In the genomic region with DNA sequence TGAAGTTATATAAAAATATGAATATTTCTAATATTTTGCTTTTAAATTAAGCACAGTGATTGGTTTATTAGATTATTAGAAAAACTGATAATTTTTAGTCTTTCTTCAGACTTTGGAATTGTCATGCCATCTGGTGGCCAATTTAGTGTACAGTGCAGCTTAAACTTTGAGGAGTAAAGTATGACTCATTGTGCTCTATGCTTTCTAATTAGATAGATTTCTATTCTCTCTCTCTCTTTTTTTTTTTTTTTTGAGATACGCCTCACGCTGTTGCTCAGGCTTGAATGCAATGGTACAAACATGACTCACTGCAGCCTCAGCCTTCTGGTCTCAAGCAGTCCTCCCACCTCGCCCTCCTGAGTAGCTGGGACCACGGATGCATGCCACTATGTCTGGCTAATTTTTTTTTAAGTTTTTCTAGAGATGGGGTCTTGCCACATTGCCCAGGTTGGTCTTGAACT, we compare ENCODE assay signal across 8 cellular contexts. TPM values are rescaled to one million over a fixed set of nuclear protein-coding genes. Genes with fewer than 3 reads are reported as not detected.
DNase-seq lines count a peak whose midpoint lies in the region; ATAC-seq and TF ChIP-seq lines count a peak whose summit lies in the region.

No MANE protein-coding gene starts in this region.

- peak; percentile 59 for TF ChIP-seq CTCF in AG09309 (IDR thresholded peaks at IDR 0.05; ENCODE audit: control insufficient read depth, insufficient read depth, low read depth, low read length, missing control alignments)
- TF ChIP-seq CTCF in GM13977 (IDR thresholded peaks at IDR 0.05; ENCODE audit: extremely low read depth, insufficient read depth, missing control alignments) = peak; percentile 73
- peak; percentile 62 for TF ChIP-seq CTCF in foreskin fibroblast (IDR thresholded peaks at IDR 0.05; ENCODE audit: low read depth, low read length)
- TF ChIP-seq CTCF in progenitor cell of endocrine pancreas (IDR thresholded peaks at IDR 0.05; ENCODE audit: unreplicated experiment) = peak; percentile 75

- no peaks in the 10 kb centered on the region for H3K27me3 Mint-ChIP-seq in progenitor cell of endocrine pancreas

- H3K36me3 Mint-ChIP-seq in progenitor cell of endocrine pancreas (ENCODE audit: insufficient read depth) = peaks cover 8% of the 10 kb centered on the region

- H3K4me1 Mint-ChIP-seq in progenitor cell of endocrine pancreas (ENCODE audit: low read depth) = no peaks in the 10 kb centered on the region

- H3K4me3 Mint-ChIP-seq in progenitor cell of endocrine pancreas (ENCODE audit: low read depth) = no peak overlapping the region

- no peak overlapping the region for H3K4me3 ChIP-seq in AG09309 (ENCODE audit: control insufficient read depth, low read depth, low read length)
- no peak overlapping the region for H3K4me3 ChIP-seq in foreskin fibroblast (ENCODE audit: low read depth in 1 of 2, low read length in 2 of 2)

- no peaks in the 10 kb centered on the region for H3K9me3 Mint-ChIP-seq in progenitor cell of endocrine pancreas (ENCODE audit: low read depth)

- H3K27ac Mint-ChIP-seq in progenitor cell of endocrine pancreas = peak overlapping the region; percentile 45

- peak; percentile 81 for DNase-seq in AG09309 (ENCODE audit: low read depth)
- DNase-seq in GM13977 (ENCODE audit: low spot score) = peak; percentile 36
- DNase-seq in NCI-H460 (ENCODE audit: extremely low read depth, low read depth) = peak; percentile 41
- peak; percentile 23 to 33 for DNase-seq in activated T-cell treated with anti-CD3 and anti-CD28 coated beads, Interleukin-2, amount 50 U/mL, for 48 hours
- DNase-seq in foreskin fibroblast = peak; percentile 79 to 85
- DNase-seq in progenitor cell of endocrine pancreas (ENCODE audit: low spot score, unreplicated experiment) = no peak

- in situ Hi-C loops in GM13977 (cut with MboI; ENCODE audit: low pct_unique_long_range_greater_than_20kb, low sequenced_read_pairs, unreplicated experiment) = no loop called here

- ATAC-seq in HG02938 (IDR thresholded peaks at IDR 0.05; ENCODE audit: unreplicated experiment) (no peak), GM21447 (IDR thresholded peaks at IDR 0.05; ENCODE audit: unreplicated experiment) (no peak)

RNA-seq across cellular contexts. Expression of a gene that starts 42.1 kb away (rescaled TPM):
- total RNA-seq in NCI-H460 (2014; rRNA removed; shearing (Covaris generic)) = 0.20 and 0.49 TPM in 2 replicates
- not detected in 2 replicates for polyA plus RNA-seq in NCI-H460 (2014; cell fraction: nucleus; rRNA removed)
- 2.9 and 3.4 TPM in 2 replicates for total RNA-seq in progenitor cell of endocrine pancreas

RNA-seq across cellular contexts. Expression of a gene that starts 50.6 kb away (rescaled TPM):
- 16.7 and 21.4 TPM in 2 replicates for total RNA-seq in NCI-H460 (2014; rRNA removed; shearing (Covaris generic))
- 11.2 and 54.2 TPM in 2 replicates for polyA plus RNA-seq in NCI-H460 (2014; cell fraction: nucleus; rRNA removed)
- total RNA-seq in progenitor cell of endocrine pancreas = 78.9 and 93.6 TPM in 2 replicates
